ENCODE assay signal across 22 cellular contexts in genomic region chrX:10142041-10142589, GRCh38. TPM values are rescaled to one million over a fixed set of nuclear protein-coding genes. Genes with fewer than 3 reads are reported as not detected.
"Had no signal": no experiment of that assay in that cellular context is flagged by ENCODE, and none has a peak within 500 bp of the region (broad histone marks: within the 10 kb centered on the region; RNA-seq: fewer than 3 reads in every experiment).

No MANE protein-coding gene starts in this region.

- ATAC-seq: activated T-cell treated with anti-CD3 and anti-CD28 coated beads, Interleukin-2, amount 50 U/mL, for 4 hours; T-helper 17 cell had no signal

- H3K27ac Mint-ChIP-seq: activated CD4-positive, alpha-beta memory T cell treated with anti-CD3 and anti-CD28 coated beads for 36 hours; activated CD4-positive, alpha-beta T cell treated with anti-CD3 and anti-CD28 coated beads, Interleukin-2, amount 10 ng/mL, durations not matched to agents 7 days and 5 days; activated naive CD4-positive, alpha-beta T cell treated with anti-CD3 and anti-CD28 coated beads for 36 hours; brain had no signal

- H3K9me3 Mint-ChIP-seq: activated CD4-positive, alpha-beta memory T cell treated with anti-CD3 and anti-CD28 coated beads for 36 hours; activated CD4-positive, alpha-beta T cell treated with anti-CD3 and anti-CD28 coated beads, Interleukin-2, amount 10 ng/mL, durations not matched to agents 7 days and 5 days; activated naive CD4-positive, alpha-beta T cell treated with anti-CD3 and anti-CD28 coated beads for 36 hours; activated T-cell treated with anti-CD3 and anti-CD28 coated beads, Interleukin-2, amount 50 U/mL, for 4 hours had no signal

- H3K4me3 Mint-ChIP-seq: activated CD4-positive, alpha-beta memory T cell treated with anti-CD3 and anti-CD28 coated beads for 36 hours; activated CD4-positive, alpha-beta T cell treated with anti-CD3 and anti-CD28 coated beads, Interleukin-2, amount 10 ng/mL, durations not matched to agents 7 days and 5 days; activated naive CD4-positive, alpha-beta T cell treated with anti-CD3 and anti-CD28 coated beads for 36 hours; activated T-cell treated with anti-CD3 and anti-CD28 coated beads, Interleukin-2, amount 50 U/mL, for 4 hours; brain; T-helper 17 cell had no signal

- DNase-seq: activated CD4-positive, alpha-beta memory T cell treated with anti-CD3 and anti-CD28 coated beads for 36 hours; activated CD4-positive, alpha-beta T cell treated with anti-CD3 and anti-CD28 coated beads, Interleukin-2, amount 10 ng/mL, durations not matched to agents 7 days and 5 days; activated CD4-positive, CD25-positive, alpha-beta regulatory T cell; activated CD8-positive, alpha-beta memory T cell treated with anti-CD3 and anti-CD28 coated beads for 24 hours; activated gamma-delta T cell; activated naive CD4-positive, alpha-beta T cell treated with anti-CD3 and anti-CD28 coated beads for 36 hours; activated T-cell treated with anti-CD3 and anti-CD28 coated beads, Interleukin-2, amount 50 U/mL, for 4 hours; amygdala; NCI-H1092 treated with DMSO at 0.1 percent for 48 hours; NCI-H1417 treated with DMSO at 0.1 percent for 48 hours; NCI-H1694; NCI-H2029; NCI-H2107; NCI-H2171 treated with DMSO at 0.1 percent for 48 hours; NCI-H226; NCI-H526 treated with DMSO at 0.1 percent for 48 hours; NCI-H82; SIG-M5; T-helper 17 cell; T-helper 9 cell had no signal

- H3K27ac ChIP-seq: KMS-11 had no signal

- H3K27me3 Mint-ChIP-seq: activated CD4-positive, alpha-beta memory T cell treated with anti-CD3 and anti-CD28 coated beads for 36 hours; activated CD4-positive, alpha-beta T cell treated with anti-CD3 and anti-CD28 coated beads, Interleukin-2, amount 10 ng/mL, durations not matched to agents 7 days and 5 days; T-helper 17 cell had no signal

- H3K4me1 Mint-ChIP-seq: activated CD4-positive, alpha-beta T cell treated with anti-CD3 and anti-CD28 coated beads, Interleukin-2, amount 10 ng/mL, durations not matched to agents 7 days and 5 days; T-helper 17 cell had no signal

RNA-seq across cellular contexts. Expression of gene CLCN4, which starts 14.7 kb away (rescaled TPM):
- total RNA-seq: activated CD4-positive, alpha-beta memory T cell treated with anti-CD3 and anti-CD28 coated beads for 36 hours; activated CD4-positive, alpha-beta T cell treated with anti-CD3 and anti-CD28 coated beads, Interleukin-2, amount 10 ng/mL, durations not matched to agents 7 days and 5 days; activated naive CD4-positive, alpha-beta T cell treated with anti-CD3 and anti-CD28 coated beads for 36 hours had no signal
